16 cellular contexts compared by ENCODE assay signal in genomic region chr13:83876546-83876945, GRCh38. TPM values are rescaled to one million over a fixed set of nuclear protein-coding genes. Genes with fewer than 3 reads are reported as not detected.
DNase-seq lines count a peak whose midpoint lies in the region; ATAC-seq and TF ChIP-seq lines count a peak whose summit lies in the region.
"Had no signal": no experiment of that assay in that cellular context is flagged by ENCODE, and none has a peak within 500 bp of the region (broad histone marks: within the 10 kb centered on the region; RNA-seq: fewer than 3 reads in every experiment).

No MANE protein-coding gene starts in this region.

- intact Hi-C loops in stomach (cut with DNase I; ENCODE audit: low total_unique reads) = no loop called here
- intact Hi-C loops in ovary (cut with DNase I) = no loop called here

- no peak overlapping the region for H3K4me3 ChIP-seq in stomach
- H3K4me3 ChIP-seq in ovary = no peak overlapping the region
- H3K4me3 ChIP-seq: skin epidermis, upper lobe of right lung had no signal

- TF ChIP-seq EP300 in stomach (IDR thresholded peaks at IDR 0.05) (no peak), ovary (IDR thresholded peaks at IDR 0.05) (no peak)

- H3K9me3 ChIP-seq in stomach = peaks cover 0 to 5% (median 0%) of the 10 kb centered on the region in 4 donors
- no peaks in the 10 kb centered on the region for H3K9me3 ChIP-seq in ovary
- H3K9me3 ChIP-seq: upper lobe of right lung had no signal

- 71 to 87% (median 84%) methylated on average over 3 of the region's 3 CpGs for WGBS in stomach, 5 donors
- 91 to 94% (median 94%) methylated on average over 3 of the region's 3 CpGs for WGBS in ovary, 3 donors

- H3K27me3 ChIP-seq in stomach (peaks cover 0 to 43% (median 30%) of the 10 kb centered on the region in 3 donors), ovary (no peaks in the 10 kb centered on the region)

- TF ChIP-seq CTCF in GM13976 (IDR thresholded peaks at IDR 0.05; ENCODE audit: borderline replicate concordance, control extremely low read depth, extremely low read depth, insufficient read depth, missing control alignments) (no peak), stomach (IDR thresholded peaks at IDR 0.05) (no peak), ovary (IDR thresholded peaks at IDR 0.05) (no peak)

- no peak overlapping the region for H3K27ac ChIP-seq in stomach
- H3K27ac ChIP-seq in ovary = no peak overlapping the region
- H3K27ac ChIP-seq: RWPE1, skin epidermis, upper lobe of right lung had no signal

- DNase-seq in GM13976 (ENCODE audit: low spot score) = peak; percentile 46
- DNase-seq in stomach = no peak
- no peak for DNase-seq in ovary
- DNase-seq in AML-193 (lab: John Stamatoyannopoulos, UW) = no peak
- no peak for DNase-seq in retina
- DNase-seq: DMS79; effector CD4-positive, alpha-beta T cell; natural killer cell; NCI-H510A; upper lobe of right lung had no signal

- no peak for TF ChIP-seq POLR2A in stomach (IDR thresholded peaks at IDR 0.05)
- TF ChIP-seq POLR2A in ovary (IDR thresholded peaks at IDR 0.05) = no peak

- peaks cover 0 to 30% (median 10%) of the 10 kb centered on the region in 4 donors for H3K4me1 ChIP-seq in stomach
- no peaks in the 10 kb centered on the region for H3K4me1 ChIP-seq in ovary (ENCODE audit: insufficient read depth)
- H3K4me1 ChIP-seq: upper lobe of right lung had no signal

- H3K36me3 ChIP-seq in stomach (no peaks in the 10 kb centered on the region), ovary (no peaks in the 10 kb centered on the region)
- H3K36me3 ChIP-seq: upper lobe of right lung had no signal

- ATAC-seq in GM19395 (IDR thresholded peaks at IDR 0.05; ENCODE audit: unreplicated experiment) = peak; percentile 95
- ATAC-seq in HG02678 (IDR thresholded peaks at IDR 0.05; ENCODE audit: unreplicated experiment) = peak; percentile 86
- peak; percentile 98 for ATAC-seq in HG03439 (IDR thresholded peaks at IDR 0.05; ENCODE audit: unreplicated experiment)
- ATAC-seq: natural killer cell, upper lobe of right lung had no signal

- in situ Hi-C loops in GM13976 (cut with MboI; ENCODE audit: low sequenced_read_pairs, unreplicated experiment) = no loop called here

RNA-seq across cellular contexts. Expression of gene SLITRK1, which starts 5.7 kb away (rescaled TPM):
- total RNA-seq in stomach (under 1 TPM in 1 of 5 donors, not detected in 4; 0.73 TPM), ovary (under 1 TPM in 1 of 7 donors, not detected in 6; 0.05 TPM)
- polyA plus RNA-seq in stomach (under 1 TPM in 1 of 3 donors, not detected in 2; 0.05 TPM), ovary (under 1 TPM in 1 of 2 donors, not detected in 1; 0.07 TPM)
- total RNA-seq: MCF 10A, natural killer cell, upper lobe of right lung had no signal
